ENCODE assay signal across 31 cellular contexts in genomic region chr7:135753616-135754413, GRCh38. TPM values are rescaled to one million over a fixed set of nuclear protein-coding genes. Genes with fewer than 3 reads are reported as not detected.
"Had no signal": no experiment of that assay in that cellular context is flagged by ENCODE, and none has a peak within 500 bp of the region (broad histone marks: within the 10 kb centered on the region; RNA-seq: fewer than 3 reads in every experiment).

No MANE protein-coding gene starts in this region.

- H3K79me2 ChIP-seq: hepatocyte had no signal

- ATAC-seq: effector memory CD8-positive, alpha-beta T cell; gastroesophageal sphincter; left lung; lower lobe of right lung; right cardiac atrium; stimulated activated naive B cell treated with anti-CD40 and anti-IgM and Interleukin-4, amounts not matched to agents 10 μg/mL and 1 μg/mL and 100 μg/mL, for 72 hours had no signal

- H3K27ac ChIP-seq: adrenal gland, cardiac muscle cell, colonic mucosa, gastroesophageal sphincter, hepatocyte, left lung, lower lobe of right lung, stomach, thyroid gland had no signal

- FAIRE-seq: endothelial cell of umbilical vein, islet of Langerhans had no signal

- H3K4me1 ChIP-seq: adrenal gland, colonic mucosa, left lung had no signal

- H3K36me3 ChIP-seq: adrenal gland, cardiac muscle cell, colonic mucosa, gastroesophageal sphincter, left lung, lower lobe of right lung, stomach, thyroid gland had no signal

- H3K4me3 ChIP-seq: adrenal gland, cardiac muscle cell, colonic mucosa, gastroesophageal sphincter, hepatocyte, left lung, lower lobe of right lung, stomach, thyroid gland had no signal

- H3K27me3 ChIP-seq: adrenal gland, cardiac muscle cell, colonic mucosa, gastroesophageal sphincter, hepatocyte, left lung, thyroid gland had no signal

- DNase-seq: activated CD4-positive, alpha-beta T cell treated with anti-CD3 and anti-CD28 coated beads for 48 hours; activated CD4-positive, alpha-beta T cell treated with anti-CD3 and anti-CD28 coated beads, Interleukin-2, amount 50 U/mL, for 48 hours; activated CD8-positive, alpha-beta memory T cell treated with anti-CD3 and anti-CD28 coated beads, Interleukin-2, amount 50 U/mL, for 4 hours; activated effector memory CD4-positive, alpha-beta T cell treated with anti-CD3 and anti-CD28 coated beads, Interleukin-2, amount 50 U/mL, for 16 hours; activated naive CD4-positive, alpha-beta T cell treated with anti-CD3 and anti-CD28 coated beads for 36 hours; activated naive CD8-positive, alpha-beta T cell treated with anti-CD3 and anti-CD28 coated beads for 36 hours; activated T-cell treated with anti-CD3 and anti-CD28 coated beads, Interleukin-2, amount 50 U/mL, for 1 hour; adrenal gland; aorta; cerebellar nuclear complex; colonic mucosa; effector memory CD8-positive, alpha-beta T cell; left lung; lower lobe of right lung; right cardiac atrium; stimulated activated CD4-positive, alpha-beta T cell treated with anti-CD3 and anti-CD28 coated beads, Interleukin-15, amount 100 ng/mL, for 24 hours; stimulated activated CD4-positive, alpha-beta T cell treated with anti-CD3 and anti-CD28 coated beads, Interleukin-2, amount 100 ng/mL, for 24 hours; stimulated activated naive B cell treated with anti-CD40 and anti-IgM and Interleukin-4, amounts not matched to agents 10 μg/mL and 1 μg/mL and 100 μg/mL, for 72 hours; stomach; thyroid gland had no signal

- H2AFZ ChIP-seq: hepatocyte had no signal

- H3K9me3 ChIP-seq: adrenal gland, colonic mucosa, gastroesophageal sphincter, left lung, lower lobe of right lung, stomach, thyroid gland had no signal

- H3K4me2 ChIP-seq: hepatocyte had no signal

RNA-seq across cellular contexts. Expression of gene FAM180A, which starts 5.2 kb away (rescaled TPM):
- total RNA-seq: activated CD8-positive, alpha-beta memory T cell treated with anti-CD3 and anti-CD28 coated beads for 36 hours; activated naive CD4-positive, alpha-beta T cell treated with anti-CD3 and anti-CD28 coated beads for 36 hours; activated naive CD8-positive, alpha-beta T cell treated with anti-CD3 and anti-CD28 coated beads for 36 hours; activated T-helper 1 cell treated with anti-CD3 and anti-CD28 coated beads, Interleukin-12 subunit alpha, Interleukin-12 subunit beta, Interleukin-2, Interleukin-4 antibody, amounts not matched to agents 30 ng/mL and 10 ng/mL and 1 ng/mL, durations not matched to agents 14 hours and 24 hours and 36 hours; cardiac muscle cell; endothelial cell of umbilical vein; hepatocyte had no signal
- polyA plus RNA-seq: cardiac muscle cell, endothelial cell of umbilical vein, hepatocyte had no signal

RNA-seq across cellular contexts. Expression of gene SLC13A4, which starts 25.8 kb away (rescaled TPM):
- total RNA-seq: activated CD8-positive, alpha-beta memory T cell treated with anti-CD3 and anti-CD28 coated beads for 36 hours; activated naive CD4-positive, alpha-beta T cell treated with anti-CD3 and anti-CD28 coated beads for 36 hours; activated naive CD8-positive, alpha-beta T cell treated with anti-CD3 and anti-CD28 coated beads for 36 hours; activated T-helper 1 cell treated with anti-CD3 and anti-CD28 coated beads, Interleukin-12 subunit alpha, Interleukin-12 subunit beta, Interleukin-2, Interleukin-4 antibody, amounts not matched to agents 30 ng/mL and 10 ng/mL and 1 ng/mL, durations not matched to agents 14 hours and 24 hours and 36 hours; colonic mucosa; endothelial cell of umbilical vein; fibroblast of villous mesenchyme; left lung; mesenteric fat pad; mucosa of gallbladder; stomach; urinary bladder had no signal
- polyA plus RNA-seq: endothelial cell of umbilical vein had no signal
